12 cellular contexts compared by ENCODE assay signal in genomic region chr14:76376878-76377523, GRCh38. TPM values are rescaled to one million over a fixed set of nuclear protein-coding genes. Genes with fewer than 3 reads are reported as not detected.
DNase-seq lines count a peak whose midpoint lies in the region; ATAC-seq and TF ChIP-seq lines count a peak whose summit lies in the region.
"Had no signal": no experiment of that assay in that cellular context is flagged by ENCODE, and none has a peak within 500 bp of the region (broad histone marks: within the 10 kb centered on the region; RNA-seq: fewer than 3 reads in every experiment).

No MANE protein-coding gene starts in this region.

- no peak overlapping the region for H3K9ac ChIP-seq in parathyroid adenoma

- H3K36me3 Mint-ChIP-seq in GM23338 (ENCODE audit: low read depth), result peaks cover 3% of the 10 kb centered on the region; the same call in 1 of the 3 replicates

- H3K4me2 ChIP-seq in GM23338 (peak overlapping the region; percentile 95), parathyroid adenoma (ENCODE audit: low read length) (peak overlapping the region; percentile 31)

- no peaks in the 10 kb centered on the region; the same call in 2 of the 3 replicates for H3K9me3 Mint-ChIP-seq in GM23338

- no peak overlapping the region for H3K27ac ChIP-seq in GM23338 (ENCODE audit: low read depth)
- H3K27ac ChIP-seq in right cardiac atrium (ENCODE audit: low read length), result no peak overlapping the region
- no peak overlapping the region for H3K27ac ChIP-seq in parathyroid adenoma

- no peaks in the 10 kb centered on the region for H4K20me1 ChIP-seq in GM23338 (replicated peaks; ENCODE audit: insufficient read depth)

- H3K4me1 Mint-ChIP-seq in GM23338, result peaks cover 16% of the 10 kb centered on the region

- H3K4me1 ChIP-seq in GM23338 (ENCODE audit: insufficient read depth) (0 out of 2 replicates have a peak, but pooled peaks cover 3% of the 10 kb centered on the region), right cardiac atrium (ENCODE audit: control insufficient read depth, insufficient read depth, low read length) (peaks cover 2% of the 10 kb centered on the region), parathyroid adenoma (no peaks in the 10 kb centered on the region)

- H3K36me3 ChIP-seq in GM23338 (ENCODE audit: insufficient read depth) (no peaks in the 10 kb centered on the region), parathyroid adenoma (ENCODE audit: control insufficient read depth, insufficient read depth, low read length) (no peaks in the 10 kb centered on the region)

- H3F3A ChIP-seq in GM23338 (replicated peaks; ENCODE audit: low read depth), result no peaks in the 10 kb centered on the region

- peak overlapping the region; percentile 96 for H3K4me3 Mint-ChIP-seq in GM23338

- H3K9me2 ChIP-seq in GM23338 (ENCODE audit: insufficient read depth), result no peaks in the 10 kb centered on the region

- DNase-seq in GM23338 (ENCODE audit: low spot score), result no peak
- peak; percentile 26 for DNase-seq in NCI-H2171 treated with DMSO at 0.1 percent for 48 hours (lab: John Stamatoyannopoulos, UW)
- DNase-seq in right cardiac atrium, result no peak
- DNase-seq in NCI-H2029 (lab: John Stamatoyannopoulos, UW), result no peak
- DNase-seq in AG08396 (ENCODE audit: low spot score), result no peak
- DNase-seq: activated T-cell treated with anti-CD3 and anti-CD28 coated beads for 4 hours; NCI-H2227 treated with DMSO at 0.1 percent for 48 hours; RPMI8226; stimulated activated naive CD8-positive, alpha-beta T cell treated with anti-CD3 and anti-CD28 coated beads, Interleukin-15, Interleukin-2, amounts not matched to agents 100 U/mL and 50 U/mL, for 24 hours had no signal

- H3K9me3 ChIP-seq in right cardiac atrium (ENCODE audit: control insufficient read depth, low read length) (no peaks in the 10 kb centered on the region), parathyroid adenoma (ENCODE audit: control insufficient read depth, low read length) (no peaks in the 10 kb centered on the region)

- no peak overlapping the region for H3K27ac Mint-ChIP-seq in GM23338

- 2% methylated on average over 73 of the region's 73 CpGs for WGBS in right cardiac atrium

- TF ChIP-seq CTCF in GM23338 (conservative IDR thresholded peaks at IDR 0.05; ENCODE audit: low read depth in 2 of 2) (no peak), parathyroid adenoma (IDR thresholded peaks at IDR 0.05) (no peak)

- H3K27me3 ChIP-seq in GM23338 (ENCODE audit: insufficient read depth) (peaks cover 67% of the 10 kb centered on the region), right cardiac atrium (ENCODE audit: control insufficient read depth, insufficient read depth) (no peaks in the 10 kb centered on the region), parathyroid adenoma (ENCODE audit: control insufficient read depth, insufficient read depth, low read length) (peaks cover 10% of the 10 kb centered on the region)

- peak overlapping the region; percentile 86 for H3K4me3 ChIP-seq in GM23338
- peak overlapping the region; percentile 2 for H3K4me3 ChIP-seq in right cardiac atrium (ENCODE audit: low read length)
- peak overlapping the region; percentile 5 for H3K4me3 ChIP-seq in parathyroid adenoma (ENCODE audit: low read depth, low read length)

- H2AFZ ChIP-seq in GM23338, result peak overlapping the region; percentile 98
- no peak overlapping the region for H2AFZ ChIP-seq in parathyroid adenoma

- ATAC-seq in GM23338, result peak; percentile 20
- no peak for ATAC-seq in right cardiac atrium
- ATAC-seq in GM18867 (IDR thresholded peaks at IDR 0.05; ENCODE audit: unreplicated experiment), result no peak
- no peak for ATAC-seq in GM21423 (IDR thresholded peaks at IDR 0.05; ENCODE audit: unreplicated experiment)
- ATAC-seq: stimulated activated naive CD8-positive, alpha-beta T cell treated with anti-CD3 and anti-CD28 coated beads, Interleukin-15, Interleukin-2, amounts not matched to agents 100 U/mL and 50 U/mL, for 24 hours had no signal

- intact Hi-C loops in right cardiac atrium (cut with DNase I), result no loop called here

- H3K27me3 Mint-ChIP-seq in GM23338 (ENCODE audit: insufficient read depth, low read depth, poor library complexity), result peaks cover 60% of the 10 kb centered on the region

- H3K79me2 ChIP-seq in GM23338 (replicated peaks; ENCODE audit: insufficient read depth) (no peaks in the 10 kb centered on the region), parathyroid adenoma (no peaks in the 10 kb centered on the region)

TF ChIP-seq in GM23338, 12 proteins besides CTCF, POLR2A, EP300 and RAD21:
- TF ChIP-seq REST (IDR thresholded peaks at IDR 0.05; ENCODE audit: unreplicated experiment) (no peak), ZNF331 (CRISPR knock-in tag; IDR thresholded peaks at IDR 0.05; ENCODE audit: low read depth) (no peak), CREB1 (CRISPR knock-in tag; IDR thresholded peaks at IDR 0.05; ENCODE audit: low read depth) (no peak), EZH2 (IDR thresholded peaks at IDR 0.05; ENCODE audit: low read depth, unreplicated experiment) (peak; percentile 81), EZH2phosphoT487 (IDR thresholded peaks at IDR 0.05; ENCODE audit: unreplicated experiment) (peak; percentile 43), STAT1 (IDR thresholded peaks at IDR 0.05; ENCODE audit: unreplicated experiment) (no peak), NANOG (IDR thresholded peaks at IDR 0.05; ENCODE audit: borderline replicate concordance) (no peak)

RNA-seq across cellular contexts. Expression of gene ESRRB, which starts 1.1 kb away (rescaled TPM):
- total RNA-seq in GM23338 (2014; rRNA removed; shearing (Covaris generic)), result 0.52 and 1.0 TPM in 2 replicates
- polyA plus RNA-seq in GM23338 (2016; fragmentation: Nextera tagmentation; extraction: Ambion mirVana) (0.09 and 0.31 TPM in 2 replicates), right cardiac atrium (7.2 TPM)
- 10 to 100 TPM in 2 of 4 donors, 1 to 10 TPM in 2; 8.6 to 10.3 (median 9.4) TPM for total RNA-seq in right cardiac atrium

Comparison
In these comparisons a context has a peak if more than half of its experiments do, and no peak if none do; other contexts are left out.
1. H3K4me3 ChIP-seq: peak in every context shown above with its lines; median percentile 86 in GM23338; 5 in parathyroid adenoma; 2 in right cardiac atrium.